In the genomic region with DNA sequence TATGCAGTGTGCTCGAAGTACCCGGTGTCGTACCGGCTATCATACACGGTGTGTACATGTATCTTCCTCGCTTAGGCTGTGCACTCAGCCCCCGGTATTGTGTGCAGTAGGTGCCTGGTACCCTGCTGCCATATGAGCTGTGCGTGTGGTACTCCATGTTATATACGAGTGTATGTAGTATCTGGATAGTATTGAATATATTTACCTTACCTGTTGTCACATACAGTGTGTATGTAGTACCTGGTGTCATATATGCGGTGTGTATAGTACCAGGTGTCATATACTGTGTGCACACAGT, we compare ENCODE assay signal across 8 cellular contexts. TPM values are rescaled to one million over a fixed set of nuclear protein-coding genes. Genes with fewer than 3 reads are reported as not detected.
DNase-seq lines count a peak whose midpoint lies in the region; ATAC-seq and TF ChIP-seq lines count a peak whose summit lies in the region.

No MANE protein-coding gene starts in this region.

- ATAC-seq in CD4-positive, CD25-positive, alpha-beta regulatory T cell (ENCODE audit: low read depth in 2 of 2), result peak in 1 of 2 donors; percentile 29
- ATAC-seq in T-helper 17 cell (no peak), heart right ventricle (peak in 5 of 8 donors; percentile 1 to 48 (median 38))

- H3K27me3 Mint-ChIP-seq in CD4-positive, CD25-positive, alpha-beta regulatory T cell, result no peaks in the 10 kb centered on the region
- H3K27me3 Mint-ChIP-seq in T-helper 17 cell, result no peaks in the 10 kb centered on the region

- H3K4me3 Mint-ChIP-seq in CD4-positive, CD25-positive, alpha-beta regulatory T cell, result peak overlapping the region; percentile 93 to 98 (median 94)
- peak overlapping the region; percentile 92 for H3K4me3 Mint-ChIP-seq in T-helper 17 cell

- TF ChIP-seq CTCF in HEK293 (tag by site-specific recombination; IDR thresholded peaks at IDR 0.05) (no peak), heart right ventricle (IDR thresholded peaks at IDR 0.05) (no peak), GM20000 (IDR thresholded peaks at IDR 0.05; ENCODE audit: extremely low read depth, missing control alignments) (no peak), GM13976 (IDR thresholded peaks at IDR 0.05; ENCODE audit: borderline replicate concordance, control extremely low read depth, extremely low read depth, insufficient read depth, missing control alignments) (no peak)

- H3K4me2 ChIP-seq in skeletal muscle satellite cell (ENCODE audit: low read length), result peak overlapping the region; percentile 96

- peak overlapping the region; percentile 87 for H3K4me3 ChIP-seq in CD4-positive, CD25-positive, alpha-beta regulatory T cell (ENCODE audit: low read depth, low read length)
- H3K4me3 ChIP-seq in HEK293 (ENCODE audit: low read depth, low read length), result peak overlapping the region; percentile 76
- peak overlapping the region; percentile 73 to 98 (median 90) for H3K4me3 ChIP-seq in heart right ventricle
- peak overlapping the region; percentile 80 for H3K4me3 ChIP-seq in skeletal muscle satellite cell (ENCODE audit: low read length)

- H3K9me3 ChIP-seq in CD4-positive, CD25-positive, alpha-beta regulatory T cell (ENCODE audit: control insufficient read depth in 2 of 2, low read length in 2 of 2), result no peaks in the 10 kb centered on the region
- H3K9me3 ChIP-seq in HEK293 (ENCODE audit: control insufficient read depth, insufficient read depth, low read depth, low read length), result no peaks in the 10 kb centered on the region
- H3K9me3 ChIP-seq in T-helper 17 cell (ENCODE audit: control insufficient read depth, low read length, poor library complexity, severe bottlenecking), result no peaks in the 10 kb centered on the region
- no peaks in the 10 kb centered on the region for H3K9me3 ChIP-seq in heart right ventricle
- H3K9me3 ChIP-seq in skeletal muscle satellite cell (replicated peaks; ENCODE audit: low read length), result no peaks in the 10 kb centered on the region

- H3K4me1 ChIP-seq in CD4-positive, CD25-positive, alpha-beta regulatory T cell (ENCODE audit: control insufficient read depth, insufficient read depth, low read length, poor library complexity, severe bottlenecking), result peaks cover 34% of the 10 kb centered on the region
- H3K4me1 ChIP-seq in HEK293 (ENCODE audit: control insufficient read depth, insufficient read depth, low read length) (peaks cover 37% of the 10 kb centered on the region), heart right ventricle (peaks cover 3 to 60% (median 42%) of the 10 kb centered on the region in 9 donors), skeletal muscle satellite cell (ENCODE audit: control insufficient read depth, insufficient read depth, low read length) (peaks cover 44% of the 10 kb centered on the region)

- in situ Hi-C loops in GM13976 (cut with MboI; ENCODE audit: low sequenced_read_pairs, unreplicated experiment), result no loop called here

- CTCF ChIA-PET in HEK293 (lab: Yijun Ruan, JAX), result interaction anchor here (1.0 kb wide), 1 partner anchor 13 kb away, joined by 4 read pairs; no protein-coding TSS in a partner anchor

- no peak for DNase-seq in CD4-positive, CD25-positive, alpha-beta regulatory T cell
- DNase-seq in T-helper 17 cell, result no peak
- no peak for DNase-seq in heart right ventricle
- DNase-seq in GM19238 (ENCODE audit: insufficient read length, low spot score), result no peak
- no peak for DNase-seq in GM20000 (ENCODE audit: low spot score)
- no peak for DNase-seq in GM13976 (ENCODE audit: low spot score)

- no peaks in the 10 kb centered on the region for H3K9me3 Mint-ChIP-seq in CD4-positive, CD25-positive, alpha-beta regulatory T cell

- no peaks in the 10 kb centered on the region for H3K27me3 ChIP-seq in CD4-positive, CD25-positive, alpha-beta regulatory T cell (ENCODE audit: control insufficient read depth, insufficient read depth, low read length)
- peaks cover 0 to 18% (median 0%) of the 10 kb centered on the region in 7 donors for H3K27me3 ChIP-seq in heart right ventricle
- H3K27me3 ChIP-seq in skeletal muscle satellite cell (ENCODE audit: control insufficient read depth, insufficient read depth, low read length), result no peaks in the 10 kb centered on the region

- H3K27ac ChIP-seq in CD4-positive, CD25-positive, alpha-beta regulatory T cell (ENCODE audit: insufficient read depth, low read length, poor library complexity, severe bottlenecking), result peak overlapping the region; percentile 80
- H3K27ac ChIP-seq in HEK293 (ENCODE audit: extremely low read depth, low read depth, low read length) (peak overlapping the region; percentile 97), heart right ventricle (peak overlapping the region in 9 of 10 donors; percentile 94 to 98 (median 97))

- POLR2A ChIA-PET in HEK293 (lab: Yijun Ruan, JAX), result interaction anchor here (0.6 to 1.1 kb wide), 2 partner anchors 8 to 57 kb away, joined by 3 read pairs; no protein-coding TSS in a partner anchor

- WGBS in heart right ventricle, 2 donors, result 13 to 14% methylated on average over 10 of the region's 10 CpGs

- peak overlapping the region; percentile 93 for H3K9ac ChIP-seq in skeletal muscle satellite cell (ENCODE audit: low read depth, low read length)

- peak overlapping the region; percentile 91 to 93 (median 92) for H3K27ac Mint-ChIP-seq in CD4-positive, CD25-positive, alpha-beta regulatory T cell
- peak overlapping the region; percentile 89 for H3K27ac Mint-ChIP-seq in T-helper 17 cell

- H3K36me3 ChIP-seq in CD4-positive, CD25-positive, alpha-beta regulatory T cell (ENCODE audit: control insufficient read depth, insufficient read depth, low read length), result no peaks in the 10 kb centered on the region
- H3K36me3 ChIP-seq in HEK293 (ENCODE audit: control insufficient read depth in 2 of 2, insufficient read depth in 1 of 2, low read length in 2 of 2) (no peaks in the 10 kb centered on the region), heart right ventricle (no peaks in the 10 kb centered on the region), skeletal muscle satellite cell (ENCODE audit: insufficient read depth, low read length) (no peaks in the 10 kb centered on the region)

- intact Hi-C loops in heart right ventricle (cut with DNase I), result no loop called here

- H3K4me1 Mint-ChIP-seq in CD4-positive, CD25-positive, alpha-beta regulatory T cell, result peaks cover 31 to 54% (median 43%) of the 10 kb centered on the region in 4 donors
- H3K4me1 Mint-ChIP-seq in T-helper 17 cell, result peaks cover 20% of the 10 kb centered on the region

- H3K36me3 Mint-ChIP-seq in CD4-positive, CD25-positive, alpha-beta regulatory T cell, result no peaks in the 10 kb centered on the region
- no peaks in the 10 kb centered on the region for H3K36me3 Mint-ChIP-seq in T-helper 17 cell (ENCODE audit: low read depth)

TF ChIP-seq in HEK293, 187 proteins besides CTCF, POLR2A, EP300 and RAD21 (continues in another document):
- no peak for TF ChIP-seq REST (tag by site-specific recombination; IDR thresholded peaks at IDR 0.05)
- peak; percentile 86 for TF ChIP-seq ZBTB20 (tag by site-specific recombination; IDR thresholded peaks at IDR 0.05)
- peak; percentile 67 for TF ChIP-seq ZNF18 (tag by site-specific recombination; IDR thresholded peaks at IDR 0.05)
- TF ChIP-seq ZNF600 (tag by site-specific recombination; IDR thresholded peaks at IDR 0.05), result peak; percentile 36
- no peak for TF ChIP-seq ZNF221 (tag by site-specific recombination; IDR thresholded peaks at IDR 0.05; ENCODE audit: borderline replicate concordance)
- no peak for TF ChIP-seq ZNF629 (tag by site-specific recombination; IDR thresholded peaks at IDR 0.05)

RNA-seq across cellular contexts. Expression of gene ZMYND11, which starts 1.2 kb away (rescaled TPM):
- total RNA-seq in CD4-positive, CD25-positive, alpha-beta regulatory T cell, result 44.2 TPM
- 10 to 100 TPM; 24.8 to 32.9 (median 31.7) TPM for polyA plus RNA-seq in CD4-positive, CD25-positive, alpha-beta regulatory T cell
- total RNA-seq in T-helper 17 cell (10 to 100 TPM; 41.3 TPM), heart right ventricle (10 to 100 TPM; 63.3 to 95.4 (median 80.0) TPM)
- 10 to 100 TPM; 26.6 to 33.5 TPM for polyA plus RNA-seq in heart right ventricle
- 26.9 and 35.2 TPM in 2 replicates for total RNA-seq in skeletal muscle satellite cell (2012; rRNA removed)
